10 cellular contexts compared by ENCODE assay signal in the genomic region with DNA sequence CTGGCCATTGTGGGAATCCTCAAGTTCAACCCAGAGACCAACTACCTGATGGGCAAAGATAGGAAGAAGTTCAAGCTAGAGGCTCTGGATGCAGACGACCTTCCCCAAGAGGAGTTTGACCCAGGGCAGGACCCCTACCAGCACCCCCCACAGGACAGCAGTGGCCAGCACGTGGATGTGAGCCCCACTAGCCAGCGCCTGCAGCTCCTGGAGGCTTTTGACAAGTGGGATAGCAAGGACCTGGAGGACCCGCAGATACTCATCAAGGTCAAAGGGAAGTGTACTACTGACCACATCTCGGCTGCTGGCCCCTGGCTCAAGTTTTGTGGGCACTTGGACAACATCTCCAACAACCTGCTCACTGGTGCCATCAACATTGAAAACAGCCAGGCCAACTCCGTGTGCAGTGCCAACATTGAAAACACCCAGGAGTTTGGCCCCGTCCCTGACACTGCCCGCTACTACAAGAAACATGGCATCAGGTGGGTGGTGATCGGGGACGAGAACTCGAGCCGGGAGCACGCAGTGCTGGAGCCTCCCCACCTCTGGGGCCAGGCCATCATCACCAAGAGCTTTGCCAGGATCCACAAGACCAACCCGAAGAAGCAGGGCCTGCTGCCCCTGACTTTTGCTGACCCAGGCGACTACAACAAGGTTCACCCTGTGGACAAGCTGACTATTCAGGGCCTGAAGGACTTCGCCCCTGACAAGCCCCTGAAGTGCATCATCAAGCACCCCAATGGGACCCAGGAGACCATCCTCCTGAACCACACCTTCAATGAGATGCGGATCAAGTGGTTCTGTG. TPM values are rescaled to one million over a fixed set of nuclear protein-coding genes. Genes with fewer than 3 reads are reported as not detected.
"Had no signal": no experiment of that assay in that cellular context is flagged by ENCODE, and none has a peak within 500 bp of the region (broad histone marks: within the 10 kb centered on the region; RNA-seq: fewer than 3 reads in every experiment).

No MANE protein-coding gene starts in this region.

- H2AFZ ChIP-seq: GM23338 had no signal

- H3K9me3 Mint-ChIP-seq: GM23338, H9, IgD-negative memory B cell had no signal

- H3K27ac Mint-ChIP-seq: GM23338, H9, IgD-negative memory B cell had no signal

- H3K4me3 ChIP-seq: GM23338 had no signal

- H3K9ac ChIP-seq: KMS-11 had no signal

- H3K4me1 Mint-ChIP-seq: GM23338, H9, IgD-negative memory B cell had no signal

- H3K36me3 Mint-ChIP-seq: IgD-negative memory B cell had no signal

- FAIRE-seq: H1, H54, HepG2 had no signal

- H3K27ac ChIP-seq: HL-60, KMS-11 had no signal

- H3K4me3 Mint-ChIP-seq: GM23338, H9 had no signal

- H3K4me2 ChIP-seq: GM23338, KMS-11 had no signal

- ATAC-seq: GM23338, HepG2 had no signal

- DNase-seq: H9, HCEC 1CT, KBM-7 had no signal

RNA-seq across cellular contexts. Expression of a gene that starts 46.8 kb away (rescaled TPM):
- polyA plus RNA-seq: IgD-negative memory B cell had no signal
